In genomic region chr12:86275356-86275755, GRCh38 we compare ENCODE assay signal across 19 cellular contexts.
"Had no signal": no experiment of that assay in that cellular context is flagged by ENCODE, and none has a peak within 500 bp of the region (broad histone marks: within the 10 kb centered on the region; RNA-seq: fewer than 3 reads in every experiment).

No MANE protein-coding gene starts in this region.

- H3K27ac ChIP-seq: Peyer's patch, SJSA1 had no signal

- H3K9ac ChIP-seq: SK-N-SH had no signal

- H3K9me3 ChIP-seq: Peyer's patch, SJSA1, SK-N-SH had no signal

- H3K4me3 ChIP-seq: Peyer's patch, SJSA1 had no signal

- H3K27me3 ChIP-seq: Peyer's patch, SJSA1 had no signal

- DNase-seq: KBM-7; MV-4-11; NCI-H1048; NCI-H1105; NCI-H1417; NCI-H1436 treated with DMSO at 0.1 percent for 48 hours; NCI-H1694; NCI-H187 treated with DMSO at 0.1 percent for 48 hours; NCI-H2081; NCI-H2107; NCI-H2227 treated with DMSO at 0.1 percent for 48 hours; NCI-H526; NK-92 treated with Interleukin-12 subunit alpha and Interleukin-12 subunit beta, amount 100 ng/mL, for 24 hours; PC-3; Peyer's patch; SHP77 treated with DMSO at 0.1 percent for 48 hours; SK-N-SH; SW 1271 had no signal

- H3K36me3 ChIP-seq: Peyer's patch, SJSA1 had no signal

- H3K4me1 ChIP-seq: Peyer's patch, SJSA1 had no signal

- H3K4me2 ChIP-seq: SK-N-SH had no signal
